In the genomic region with DNA sequence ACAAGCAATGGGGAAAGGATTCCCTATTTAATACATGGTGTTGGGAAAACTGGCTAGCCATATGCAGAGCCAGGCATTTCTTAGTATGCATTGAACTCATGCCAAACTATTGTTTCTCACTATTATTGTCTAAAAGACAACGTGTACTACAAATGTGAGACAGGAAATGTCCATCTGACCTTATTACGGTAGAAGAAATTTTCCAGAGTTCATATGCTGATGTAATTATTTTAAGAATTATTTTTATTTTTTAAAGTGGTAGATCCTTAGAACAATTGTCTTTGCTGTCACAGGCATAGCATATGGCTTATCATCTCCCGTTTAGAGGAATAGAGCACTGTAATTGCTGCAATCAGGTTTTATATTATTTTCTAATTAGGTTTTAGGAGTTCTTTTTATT, we compare ENCODE assay signal across 20 cellular contexts.
DNase-seq lines count a peak whose midpoint lies in the region; ATAC-seq, FAIRE-seq and TF ChIP-seq lines count a peak whose summit lies in the region.
"Had no signal": no experiment of that assay in that cellular context is flagged by ENCODE, and none has a peak within 500 bp of the region (broad histone marks: within the 10 kb centered on the region; RNA-seq: fewer than 3 reads in every experiment).

No MANE protein-coding gene starts in this region.

- no peaks in the 10 kb centered on the region for H3K9me1 ChIP-seq in endothelial cell of umbilical vein (replicated peaks; ENCODE audit: control insufficient read depth, extremely low read depth, insufficient read depth, low read length)

- no peak overlapping the region for H2AFZ ChIP-seq in endothelial cell of umbilical vein (ENCODE audit: low read depth, low read length)
- no peak overlapping the region for H2AFZ ChIP-seq in OCI-LY7 (ENCODE audit: low read length)

- peak overlapping the region in 1 of 4 donors; percentile 34 for H3K27ac ChIP-seq in body of pancreas
- H3K27ac ChIP-seq in endothelial cell of umbilical vein (ENCODE audit: insufficient read depth, low read depth, low read length) = peak overlapping the region; percentile 98
- H3K27ac ChIP-seq in gastrocnemius medialis = peak overlapping the region in 3 of 4 donors; percentile 65 to 69 (median 68)
- no peak overlapping the region for H3K27ac ChIP-seq in OCI-LY7 (ENCODE audit: low read depth, low read length, poor library complexity, severe bottlenecking)
- H3K27ac ChIP-seq: BLaER1 treated with 17β-estradiol and CSF1 and Interleukin-3, amounts not matched to agents 10 nM and 100 nM had no signal

- H3K79me2 ChIP-seq in endothelial cell of umbilical vein (ENCODE audit: control insufficient read depth, insufficient read depth, low read length) (no peaks in the 10 kb centered on the region), OCI-LY7 (ENCODE audit: insufficient read depth, low read depth, low read length) (no peaks in the 10 kb centered on the region)

- H3K4me3 ChIP-seq in body of pancreas (no peak overlapping the region), endothelial cell of umbilical vein (replicated peaks in 1 of 3; ENCODE audit: insufficient read depth in 1 of 3, low read depth in 1 of 3, low read length in 3 of 3) (peak overlapping the region in 1 of 3 experiments; percentile 33), gastrocnemius medialis (no peak overlapping the region), OCI-LY7 (ENCODE audit: low read depth, low read length, poor library complexity, severe bottlenecking) (no peak overlapping the region), BE2C (ENCODE audit: low read depth, low read length) (no peak overlapping the region)
- H3K4me3 ChIP-seq: BLaER1 treated with 17β-estradiol and CSF1 and Interleukin-3, amounts not matched to agents 10 nM and 100 nM had no signal

- in situ Hi-C loops in gastrocnemius medialis (cut with MboI; ENCODE audit: low sequenced_read_pairs in 4 of 4) = no loop called here

- H3K27me3 ChIP-seq in body of pancreas = no peaks in the 10 kb centered on the region
- no peaks in the 10 kb centered on the region for H3K27me3 ChIP-seq in endothelial cell of umbilical vein (ENCODE audit: control insufficient read depth in 2 of 2, insufficient read depth in 2 of 2, low read length in 2 of 2)
- no peaks in the 10 kb centered on the region for H3K27me3 ChIP-seq in gastrocnemius medialis
- no peaks in the 10 kb centered on the region for H3K27me3 ChIP-seq in BE2C
- H3K27me3 ChIP-seq: BLaER1 treated with 17β-estradiol and CSF1 and Interleukin-3, amounts not matched to agents 10 nM and 100 nM had no signal

- peak overlapping the region; percentile 81 for H3K4me2 ChIP-seq in endothelial cell of umbilical vein (ENCODE audit: insufficient read depth, low read length)
- H3K4me2 ChIP-seq in OCI-LY7 (ENCODE audit: low read length) = no peak overlapping the region
- H3K4me2 ChIP-seq: BLaER1 treated with 17β-estradiol and CSF1 and Interleukin-3, amounts not matched to agents 10 nM and 100 nM had no signal

- DNase-seq in body of pancreas (no peak), endothelial cell of umbilical vein (ENCODE audit: low read depth, low spot score) (peak; percentile 95), left lobe of liver (ENCODE audit: low spot score) (no peak), gastrocnemius medialis (no peak), H54 (ENCODE audit: insufficient read length, low spot score) (no peak), OCI-LY7 (ENCODE audit: low spot score) (no peak), BE2C (no peak)
- DNase-seq: CD8-positive, alpha-beta memory T cell; DMS79; NCI-H1417; NCI-H187; NCI-H2107; NCI-H510A; NCI-H774; OCI-M1; SIG-M5 had no signal

- ATAC-seq in body of pancreas (peak; percentile 27), left lobe of liver (peak; percentile 25), gastrocnemius medialis (peak; percentile 36 to 66), HG02759 (IDR thresholded peaks at IDR 0.05; ENCODE audit: unreplicated experiment) (no peak)

- 58 to 62% methylated on average over 3 of the region's 3 CpGs for WGBS in body of pancreas, 2 donors

- H4K20me1 ChIP-seq in endothelial cell of umbilical vein (replicated peaks; ENCODE audit: control insufficient read depth, extremely low read depth, insufficient read depth, low read length) (no peaks in the 10 kb centered on the region), OCI-LY7 (ENCODE audit: insufficient read depth, low read length) (no peaks in the 10 kb centered on the region)
- H4K20me1 ChIP-seq: BLaER1 treated with 17β-estradiol and CSF1 and Interleukin-3, amounts not matched to agents 10 nM and 100 nM had no signal

- peak; percentile 61 for FAIRE-seq in endothelial cell of umbilical vein (lab: Jason Lieb, UNC)
- FAIRE-seq in H54 (lab: Jason Lieb, UNC) = no peak
- FAIRE-seq: GM12892, H1 had no signal

- CTCF ChIA-PET in endothelial cell of umbilical vein (lab: Charles Lee) (interaction anchor here (0.8 to 2.0 kb wide), 7 partner anchors 20 to 130 kb away, joined by 3 to 16 read pairs (median 5); partner anchors contain the start of gene S1PR1), OCI-LY7 (lab: Charles Lee; ENCODE audit: unreplicated experiment) (no interaction called here)

- H3K9ac ChIP-seq in endothelial cell of umbilical vein (replicated peaks; ENCODE audit: extremely low read depth, insufficient read depth, low read length) = peak overlapping the region; percentile 80
- H3K9ac ChIP-seq: BLaER1 treated with 17β-estradiol and CSF1 and Interleukin-3, amounts not matched to agents 10 nM and 100 nM had no signal

- dilution Hi-C loops in endothelial cell of umbilical vein (cut with MboI; ENCODE audit: extremely low pct_ligation_motif_present, low sequenced_read_pairs) = no loop called here

- no peaks in the 10 kb centered on the region for H3K4me1 ChIP-seq in body of pancreas
- H3K4me1 ChIP-seq in endothelial cell of umbilical vein (ENCODE audit: control insufficient read depth, extremely low read depth, insufficient read depth, low read length) = peaks cover 34% of the 10 kb centered on the region
- no peaks in the 10 kb centered on the region for H3K4me1 ChIP-seq in gastrocnemius medialis
- no peaks in the 10 kb centered on the region for H3K4me1 ChIP-seq in OCI-LY7 (ENCODE audit: insufficient read depth, low read length, poor library complexity, severe bottlenecking)
- H3K4me1 ChIP-seq in BE2C = no peaks in the 10 kb centered on the region

- TF ChIP-seq CTCF in body of pancreas (IDR thresholded peaks at IDR 0.05) (no peak), endothelial cell of umbilical vein (IDR thresholded peaks at IDR 0.05; ENCODE audit: extremely low read depth in 1 of 2, insufficient read depth in 1 of 2, low read depth in 1 of 2, low read length in 2 of 2) (no peak), gastrocnemius medialis (IDR thresholded peaks at IDR 0.05 in 4 of 5, conservative IDR thresholded peaks at IDR 0.05 in 1 of 5) (no peak), OCI-LY7 (conservative IDR thresholded peaks at IDR 0.05; ENCODE audit: low read length) (no peak), BE2C (IDR thresholded peaks at IDR 0.05; ENCODE audit: low read depth, low read length) (no peak)

- H3K9me2 ChIP-seq in OCI-LY7 (ENCODE audit: insufficient read depth, low read length) = no peaks in the 10 kb centered on the region

- intact Hi-C loops in body of pancreas (cut with DNase I) (no loop called here), endothelial cell of umbilical vein (cut with micrococcal nuclease) (loop anchor here (1.0 to 5.0 kb wide), 5 partner anchors 11 to 154 kb away; no protein-coding TSS in a partner anchor), gastrocnemius medialis (cut with DNase I; ENCODE audit: low total_unique reads) (loop anchor here (10.0 kb wide), 1 partner anchor 73 kb away; the partner anchor contains the start of gene S1PR1), OCI-LY7 (cut with micrococcal nuclease; ENCODE audit: unreplicated experiment) (no loop called here)

- POLR2A ChIA-PET in endothelial cell of umbilical vein (lab: Charles Lee) (interaction anchor here (2.3 kb wide), 1 partner anchor 77 kb away, joined by 8 read pairs; no protein-coding TSS in a partner anchor), OCI-LY7 (lab: Charles Lee) (no interaction called here)

- H3K9me3 ChIP-seq in body of pancreas = no peaks in the 10 kb centered on the region
- no peaks in the 10 kb centered on the region for H3K9me3 ChIP-seq in endothelial cell of umbilical vein (replicated peaks; ENCODE audit: control insufficient read depth, insufficient read depth, low read length)
- no peaks in the 10 kb centered on the region for H3K9me3 ChIP-seq in gastrocnemius medialis
- no peaks in the 10 kb centered on the region for H3K9me3 ChIP-seq in OCI-LY7 (ENCODE audit: low read length)
- no peaks in the 10 kb centered on the region for H3K9me3 ChIP-seq in BE2C

- H3K36me3 ChIP-seq in body of pancreas (replicated peaks in 1 of 2; ENCODE audit: insufficient read depth in 1 of 2, low read depth in 2 of 2) = no peaks in the 10 kb centered on the region
- no peaks in the 10 kb centered on the region for H3K36me3 ChIP-seq in endothelial cell of umbilical vein (ENCODE audit: control insufficient read depth in 2 of 2, extremely low read depth in 1 of 2, insufficient read depth in 2 of 2, low read length in 2 of 2)
- H3K36me3 ChIP-seq in gastrocnemius medialis = no peaks in the 10 kb centered on the region
- no peaks in the 10 kb centered on the region for H3K36me3 ChIP-seq in OCI-LY7 (ENCODE audit: insufficient read depth, low read length)
- H3K36me3 ChIP-seq in BE2C = no peaks in the 10 kb centered on the region
- H3K36me3 ChIP-seq: BLaER1 treated with 17β-estradiol and CSF1 and Interleukin-3, amounts not matched to agents 10 nM and 100 nM had no signal

- TF ChIP-seq POLR2A in body of pancreas (IDR thresholded peaks at IDR 0.05) = no peak
- TF ChIP-seq POLR2A in endothelial cell of umbilical vein (IDR thresholded peaks at IDR 0.05; ENCODE audit: low read depth, low read length) = no peak
- TF ChIP-seq POLR2A in gastrocnemius medialis (IDR thresholded peaks at IDR 0.05) = peak; percentile 12 to 39
- TF ChIP-seq POLR2A in H54 (IDR thresholded peaks at IDR 0.05; ENCODE audit: low read depth, low read length) = no peak

- BruUV-seq in endothelial cell of umbilical vein (replicated peaks; lab: Mats Ljungman, UMichigan) (no TSS peak), OCI-LY7 (replicated peaks; lab: Mats Ljungman, UMichigan) (no TSS peak)

TF ChIP-seq in endothelial cell of umbilical vein, 7 proteins besides CTCF, POLR2A, EP300 and RAD21:
- TF ChIP-seq JUN (IDR thresholded peaks at IDR 0.05; ENCODE audit: borderline replicate concordance, insufficient read depth, insufficient read length, low read depth) (peak; percentile 45), POLR2AphosphoS5 (IDR thresholded peaks at IDR 0.05; ENCODE audit: insufficient read depth, low read depth, low read length) (peak; percentile 50), MYC (IDR thresholded peaks at IDR 0.05; ENCODE audit: low read depth, low read length) (no peak)

Comparison
In these comparisons a context has a peak if more than half of its experiments do, and no peak if none do; other contexts are left out.
1. POLR2A ChIP-seq: peak in gastrocnemius medialis (2 of 2); none in body of pancreas (0 of 3), endothelial cell of umbilical vein (single experiment) and H54 (single experiment).
2. intact Hi-C loops: an anchor here in endothelial cell of umbilical vein (1.0 to 5.0 kb wide) and gastrocnemius medialis (10.0 kb wide); none called in body of pancreas and OCI-LY7.